In the genomic region with DNA sequence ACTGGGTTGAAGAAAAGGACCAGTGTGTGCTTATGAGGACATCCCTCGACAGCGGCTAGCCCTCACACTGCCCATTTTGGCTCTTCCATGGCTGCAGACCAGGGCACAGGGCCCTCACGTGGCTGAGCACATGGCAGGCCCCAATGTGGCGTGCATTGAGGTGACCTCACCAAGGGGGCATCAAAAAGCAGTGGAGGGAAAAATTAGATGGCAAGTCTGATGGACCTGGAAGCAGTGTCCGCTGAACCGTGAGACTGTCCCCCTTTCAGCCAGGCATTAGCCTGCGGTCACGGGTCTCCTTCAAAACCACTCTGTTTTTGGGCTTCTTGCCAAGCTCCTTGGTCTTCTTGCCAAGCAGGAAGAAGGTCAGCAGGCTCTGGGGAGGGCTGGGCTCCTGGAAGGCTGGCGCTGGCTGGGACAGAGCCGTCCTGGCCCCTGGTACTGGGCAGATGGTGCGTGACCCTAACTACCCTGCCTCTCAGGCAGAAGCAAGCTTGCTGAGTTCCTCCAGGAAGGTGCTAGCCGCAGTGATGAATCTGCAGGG, we compare ENCODE assay signal across 11 cellular contexts. TPM values are rescaled to one million over a fixed set of nuclear protein-coding genes. Genes with fewer than 3 reads are reported as not detected.
A peak's percentile ranks its signal among the peaks of the same experiment; 100 is the strongest.
DNase-seq lines count a peak whose midpoint lies in the region; ATAC-seq and TF ChIP-seq lines count a peak whose summit lies in the region.
"Had no signal": no experiment of that assay in that cellular context is flagged by ENCODE, and none has a peak within 500 bp of the region (broad histone marks: within the 10 kb centered on the region; RNA-seq: fewer than 3 reads in every experiment).

No MANE protein-coding gene starts in this region.

- TF ChIP-seq POLR2A in heart left ventricle (IDR thresholded peaks at IDR 0.05): no peak

- H3K36me3 ChIP-seq in SJCRH30: no peaks in the 10 kb centered on the region
- H3K36me3 ChIP-seq in heart left ventricle: no peaks in the 10 kb centered on the region

- peak; percentile 98 for DNase-seq in G401 (ENCODE audit: low spot score)
- peak; percentile 86 to 87 for DNase-seq in SJCRH30
- DNase-seq in heart left ventricle: peak in 4 of 5 donors; percentile 66 to 73 (median 71)
- peak; percentile 96 for DNase-seq in renal cortical epithelial cell (ENCODE audit: low read depth)
- no peak for DNase-seq in NCI-H1436 treated with DMSO at 0.1 percent for 48 hours (lab: John Stamatoyannopoulos, UW)
- DNase-seq: activated CD4-positive, alpha-beta T cell treated with anti-CD3 and anti-CD28 coated beads for 48 hours; NCI-H226 had no signal

- WGBS in heart left ventricle, 4 donors: 23 to 31% (median 27%) methylated on average over 12 of the region's 12 CpGs

- H3K4me1 ChIP-seq in SJCRH30 (peaks cover 9% of the 10 kb centered on the region), heart left ventricle (peaks cover 0 to 13% (median 7%) of the 10 kb centered on the region in 12 donors)

- intact Hi-C loops in heart left ventricle (cut with DNase I): no loop called here

- ATAC-seq in heart left ventricle (peak; percentile 86 to 92 (median 90)), GM21717 (IDR thresholded peaks at IDR 0.05; ENCODE audit: unreplicated experiment) (no peak), GM18519 (IDR thresholded peaks at IDR 0.05; ENCODE audit: low FRiP score, unreplicated experiment) (no peak), HG03139 (IDR thresholded peaks at IDR 0.05; ENCODE audit: unreplicated experiment) (no peak)

- no peaks in the 10 kb centered on the region for H3K27me3 ChIP-seq in SJCRH30
- H3K27me3 ChIP-seq in heart left ventricle: peaks cover 0 to 20% (median 4%) of the 10 kb centered on the region in 9 donors

- H3K4me3 ChIP-seq in SJCRH30 (no peak overlapping the region), heart left ventricle (no peak overlapping the region)

- no peaks in the 10 kb centered on the region for H3K9me3 ChIP-seq in SJCRH30 (replicated peaks)
- peaks cover 0 to 6% (median 0%) of the 10 kb centered on the region in 12 donors for H3K9me3 ChIP-seq in heart left ventricle

- TF ChIP-seq CTCF in heart left ventricle (IDR thresholded peaks at IDR 0.05): no peak

- in situ Hi-C loops in G401 (cut with HindIII; ENCODE audit: low sequenced_read_pairs): no loop called here

- no peak overlapping the region for H3K27ac ChIP-seq in SJCRH30
- H3K27ac ChIP-seq in heart left ventricle: peak overlapping the region in 1 of 12 donors; percentile 33

RNA-seq across cellular contexts. Expression of a gene that starts 30.8 kb away (rescaled TPM):
- not detected in 2 replicates for total RNA-seq in G401 (2014; rRNA removed; shearing (Covaris generic))
- not detected in 2 replicates for total RNA-seq in SJCRH30 (2014; rRNA removed; shearing (Covaris generic))
- total RNA-seq in heart left ventricle: under 1 TPM in 3 of 9 donors, not detected in 6; 0.12 to 0.16 (median 0.13) TPM
- not detected for polyA plus RNA-seq in heart left ventricle
- 0.10 TPM in 1 of 2 replicates, not detected in the other for total RNA-seq in renal cortical epithelial cell
- total RNA-seq: bronchial epithelial cell had no signal

RNA-seq across cellular contexts. Expression of a gene that starts 48.3 kb away (rescaled TPM):
- 77.1 and 81.0 TPM in 2 replicates for total RNA-seq in G401 (2014; rRNA removed; shearing (Covaris generic))
- total RNA-seq in SJCRH30 (2014; rRNA removed; shearing (Covaris generic)): 88.5 and 90.8 TPM in 2 replicates
- total RNA-seq in heart left ventricle (10 to 100 TPM; 43.3 to 62.6 (median 52.8) TPM), renal cortical epithelial cell (51.7 and 60.3 TPM in 2 replicates)
- polyA plus RNA-seq in heart left ventricle: 10 to 100 TPM; 49.0 to 55.5 TPM

Comparison
In these comparisons a context has a peak if more than half of its experiments do, and no peak if none do; other contexts are left out.
1. ATAC-seq: peak in heart left ventricle (4 of 4); none in GM21717 (single experiment), GM18519 (single experiment) and HG03139 (single experiment).